In genomic region chr2:191557841-191558240, GRCh38 we compare ENCODE assay signal across 24 cellular contexts.
DNase-seq lines count a peak whose midpoint lies in the region; ATAC-seq and TF ChIP-seq lines count a peak whose summit lies in the region.
"Had no signal": no experiment of that assay in that cellular context is flagged by ENCODE, and none has a peak within 500 bp of the region (broad histone marks: within the 10 kb centered on the region; RNA-seq: fewer than 3 reads in every experiment).

No MANE protein-coding gene starts in this region.

- H3K4ac ChIP-seq in trophoblast cell (ENCODE audit: low read depth, low read length), result no peak overlapping the region
- no peak overlapping the region for H3K4ac ChIP-seq in neuronal stem cell (ENCODE audit: low read length)

- H3K27me3 ChIP-seq in trophoblast cell (ENCODE audit: insufficient read depth, low read length) (no peaks in the 10 kb centered on the region), neuronal stem cell (ENCODE audit: control insufficient read depth in 3 of 3, insufficient read depth in 3 of 3, low read depth in 1 of 3, low read length in 3 of 3) (peaks cover 0 to 4% (median 0%) of the 10 kb centered on the region in 3 experiments)
- H3K27me3 ChIP-seq: BLaER1 had no signal

- H2AK5ac ChIP-seq in trophoblast cell (ENCODE audit: low read length), result no peak overlapping the region
- H2AK5ac ChIP-seq in neuronal stem cell (ENCODE audit: low read depth, low read length), result no peak overlapping the region

- no peak overlapping the region for H3K4me3 ChIP-seq in GM12865 (ENCODE audit: low read depth, low read length)
- no peak overlapping the region for H3K4me3 ChIP-seq in trophoblast cell (ENCODE audit: low read depth, low read length)
- H3K4me3 ChIP-seq in neuronal stem cell (ENCODE audit: low read length in 2 of 2), result no peak overlapping the region
- H3K4me3 ChIP-seq: BLaER1, GM23338, SJCRH30 had no signal

- no CpG with 5 or more reads among the region's 5 CpGs for WGBS in trophoblast cell (ENCODE audit: extremely low coverage, insufficient coverage, insufficient read length)
- WGBS in neuronal stem cell (ENCODE audit: extremely low coverage in 2 of 2, insufficient read length in 2 of 2, insufficient replicate concordance in 1 of 2), 2 donors, result no CpG with 5 or more reads among the region's 5 CpGs

- H3K9me3 Mint-ChIP-seq in activated CD8-positive, alpha-beta T cell treated with anti-CD3 and anti-CD28 coated beads, Interleukin-2, amount 10 ng/mL, durations not matched to agents 7 days and 5 days (ENCODE audit: insufficient read depth), result no peaks in the 10 kb centered on the region
- H3K9me3 Mint-ChIP-seq: CD4-positive, alpha-beta T cell; GM23338 had no signal

- no peaks in the 10 kb centered on the region for H3K79me2 ChIP-seq in trophoblast cell (ENCODE audit: control insufficient read depth, insufficient read depth, low read length, poor library complexity)

- H3K4me3 Mint-ChIP-seq in activated CD8-positive, alpha-beta T cell treated with anti-CD3 and anti-CD28 coated beads, Interleukin-2, amount 10 ng/mL, durations not matched to agents 7 days and 5 days, result no peak overlapping the region
- H3K4me3 Mint-ChIP-seq: CD4-positive, alpha-beta T cell; GM23338 had no signal

- H2BK120ac ChIP-seq in trophoblast cell (ENCODE audit: insufficient read depth, low read length, poor library complexity), result no peak overlapping the region
- no peak overlapping the region for H2BK120ac ChIP-seq in neuronal stem cell (ENCODE audit: low read depth, low read length)

- no peak overlapping the region for H4K8ac ChIP-seq in trophoblast cell (ENCODE audit: low read depth, low read length)
- no peak overlapping the region for H4K8ac ChIP-seq in neuronal stem cell (ENCODE audit: low read depth, low read length)

- no peak overlapping the region for H4K12ac ChIP-seq in trophoblast cell (ENCODE audit: low read depth, low read length)

- no peaks in the 10 kb centered on the region for H3K4me1 ChIP-seq in trophoblast cell (ENCODE audit: control insufficient read depth in 1 of 2, insufficient read depth in 2 of 2, low read length in 2 of 2)
- H3K4me1 ChIP-seq in neuronal stem cell (ENCODE audit: control insufficient read depth in 2 of 2, insufficient read depth in 1 of 2, low read depth in 1 of 2, low read length in 2 of 2), result no peaks in the 10 kb centered on the region

- no peaks in the 10 kb centered on the region for H3K9me3 ChIP-seq in trophoblast cell (ENCODE audit: insufficient read depth, low read depth, low read length)
- H3K9me3 ChIP-seq in neuronal stem cell (replicated peaks in 1 of 2; ENCODE audit: control insufficient read depth in 2 of 2, insufficient read depth in 1 of 2, low read depth in 1 of 2, low read length in 2 of 2), result no peaks in the 10 kb centered on the region
- H3K9me3 ChIP-seq: BLaER1, SJCRH30 had no signal

- no peak overlapping the region for H3K27ac Mint-ChIP-seq in activated CD8-positive, alpha-beta T cell treated with anti-CD3 and anti-CD28 coated beads, Interleukin-2, amount 10 ng/mL, durations not matched to agents 7 days and 5 days
- H3K27ac Mint-ChIP-seq: CD4-positive, alpha-beta T cell; GM23338 had no signal

- H3K14ac ChIP-seq in trophoblast cell (ENCODE audit: low read length) (no peak overlapping the region), neuronal stem cell (ENCODE audit: low read length) (no peak overlapping the region)

- H2AFZ ChIP-seq in trophoblast cell (ENCODE audit: insufficient read depth, low read length, poor library complexity), result no peak overlapping the region
- no peak overlapping the region for H2AFZ ChIP-seq in neuronal stem cell (ENCODE audit: low read length)
- H2AFZ ChIP-seq: GM23338 had no signal

- no peak overlapping the region for H2BK5ac ChIP-seq in trophoblast cell (ENCODE audit: low read depth, low read length, poor library complexity)
- no peak overlapping the region for H2BK5ac ChIP-seq in neuronal stem cell (ENCODE audit: low read length)

- no peak overlapping the region for H2BK15ac ChIP-seq in neuronal stem cell (ENCODE audit: low read length)

- POLR2A ChIA-PET in activated CD8-positive, alpha-beta T cell treated with anti-CD3 and anti-CD28 coated beads, Interleukin-2, amount 10 ng/mL, durations not matched to agents 7 days and 5 days (lab: Charles Lee), result interaction anchor here (2.0 kb wide), 1 partner anchor 120 kb away, joined by 5 read pairs; the partner anchor contains the start of gene NABP1

- H2BK12ac ChIP-seq in trophoblast cell (ENCODE audit: low read length) (no peak overlapping the region), neuronal stem cell (ENCODE audit: low read length) (no peak overlapping the region)

- H3K27ac ChIP-seq in trophoblast cell (ENCODE audit: low read depth, low read length) (no peak overlapping the region), neuronal stem cell (replicated peaks; ENCODE audit: low read length) (no peak overlapping the region)
- H3K27ac ChIP-seq: BLaER1, SJCRH30 had no signal

- H3K18ac ChIP-seq in trophoblast cell (ENCODE audit: low read length), result no peak overlapping the region
- H3K18ac ChIP-seq in neuronal stem cell (ENCODE audit: low read length), result no peak overlapping the region

- TF ChIP-seq CTCF in GM12865 (IDR thresholded peaks at IDR 0.05; ENCODE audit: insufficient read depth, low read depth, low read length, missing control alignments), result no peak

- peak overlapping the region; percentile 67 for H3K23ac ChIP-seq in trophoblast cell (ENCODE audit: low read length)
- H3K23ac ChIP-seq in neuronal stem cell (ENCODE audit: low read depth, low read length, poor library complexity), result no peak overlapping the region

- H3K27me3 Mint-ChIP-seq in activated CD8-positive, alpha-beta T cell treated with anti-CD3 and anti-CD28 coated beads, Interleukin-2, amount 10 ng/mL, durations not matched to agents 7 days and 5 days (ENCODE audit: low read depth), result peaks cover 25% of the 10 kb centered on the region

- H3K36me3 ChIP-seq in trophoblast cell (ENCODE audit: control insufficient read depth in 1 of 2, insufficient read depth in 2 of 2, low read length in 2 of 2) (no peaks in the 10 kb centered on the region), neuronal stem cell (replicated peaks in 1 of 2; ENCODE audit: control insufficient read depth in 2 of 2, insufficient read depth in 2 of 2, low read length in 2 of 2) (no peaks in the 10 kb centered on the region)
- H3K36me3 ChIP-seq: BLaER1, SJCRH30 had no signal

- H3K4me2 ChIP-seq in trophoblast cell (ENCODE audit: low read length) (no peak overlapping the region), neuronal stem cell (ENCODE audit: insufficient read depth, low read length, poor library complexity, severe bottlenecking) (no peak overlapping the region)
- H3K4me2 ChIP-seq: BLaER1, GM23338 had no signal

- peak; percentile 53 for ATAC-seq in activated CD8-positive, alpha-beta T cell treated with anti-CD3 and anti-CD28 coated beads, Interleukin-2, amount 10 ng/mL, durations not matched to agents 7 days and 5 days
- ATAC-seq: GM23338, HCT116 had no signal

- H4K91ac ChIP-seq in trophoblast cell (ENCODE audit: low read depth, low read length), result no peak overlapping the region
- no peak overlapping the region for H4K91ac ChIP-seq in neuronal stem cell (ENCODE audit: low read depth, low read length, poor library complexity)

- no peaks in the 10 kb centered on the region for H3K36me3 Mint-ChIP-seq in activated CD8-positive, alpha-beta T cell treated with anti-CD3 and anti-CD28 coated beads, Interleukin-2, amount 10 ng/mL, durations not matched to agents 7 days and 5 days (ENCODE audit: low read depth)

- H3K9ac ChIP-seq in trophoblast cell (ENCODE audit: low read length) (no peak overlapping the region), neuronal stem cell (ENCODE audit: low read depth, low read length, poor library complexity) (no peak overlapping the region)
- H3K9ac ChIP-seq: BLaER1 had no signal

- CTCF ChIA-PET in activated CD8-positive, alpha-beta T cell treated with anti-CD3 and anti-CD28 coated beads, Interleukin-2, amount 10 ng/mL, durations not matched to agents 7 days and 5 days (lab: Charles Lee), result interaction anchor here (0.6 to 3.0 kb wide), 5 partner anchors 9 to 605 kb away, joined by 3 to 22 read pairs (median 4); no protein-coding TSS in a partner anchor

- H3K4me1 Mint-ChIP-seq in activated CD8-positive, alpha-beta T cell treated with anti-CD3 and anti-CD28 coated beads, Interleukin-2, amount 10 ng/mL, durations not matched to agents 7 days and 5 days (ENCODE audit: low read depth), result peaks cover 23% of the 10 kb centered on the region

- H3K79me1 ChIP-seq in trophoblast cell (ENCODE audit: low read length), result peaks cover 3% of the 10 kb centered on the region
- no peaks in the 10 kb centered on the region for H3K79me1 ChIP-seq in neuronal stem cell (ENCODE audit: low read depth, low read length)

- DNase-seq in GDM1 (lab: John Stamatoyannopoulos, UW) (peak; percentile 8), GM12865 (ENCODE audit: low read depth) (peak; percentile 25), trophoblast cell (no peak), NOMO-1 (lab: John Stamatoyannopoulos, UW; ENCODE audit: unreplicated experiment in 2 of 2) (no peak), neuronal stem cell (ENCODE audit: low spot score) (no peak), NCI-H146 (lab: John Stamatoyannopoulos, UW) (no peak)
- peak; percentile 43 for DNase-seq in activated CD8-positive, alpha-beta T cell treated with anti-CD3 and anti-CD28 coated beads, Interleukin-2, amount 10 ng/mL, durations not matched to agents 7 days and 5 days
- DNase-seq: CD4-positive, alpha-beta T cell; COR-L47; DMS79; IMR-90; MV-4-11; NCI-H1105 treated with DMSO at 0.1 percent for 48 hours; NCI-H1694; NCI-H2081; NCI-H2171; NCI-H345; NCI-H524; NCI-H774; OCI-M1; SJCRH30 had no signal

Comparison
In these comparisons a context has a peak if more than half of its experiments do, and no peak if none do; other contexts are left out.
1. DNase-seq: peak in GDM1 (single experiment), GM12865 (single experiment) and activated CD8-positive, alpha-beta T cell treated with anti-CD3 and anti-CD28 coated beads, Interleukin-2, amount 10 ng/mL, durations not matched to agents 7 days and 5 days (single experiment); none in trophoblast cell (0 of 2), NOMO-1 (0 of 2), neuronal stem cell (single experiment) and NCI-H146 (single experiment).